Comparison of ENCODE assay signal across 1 cellular context in the genomic region with DNA sequence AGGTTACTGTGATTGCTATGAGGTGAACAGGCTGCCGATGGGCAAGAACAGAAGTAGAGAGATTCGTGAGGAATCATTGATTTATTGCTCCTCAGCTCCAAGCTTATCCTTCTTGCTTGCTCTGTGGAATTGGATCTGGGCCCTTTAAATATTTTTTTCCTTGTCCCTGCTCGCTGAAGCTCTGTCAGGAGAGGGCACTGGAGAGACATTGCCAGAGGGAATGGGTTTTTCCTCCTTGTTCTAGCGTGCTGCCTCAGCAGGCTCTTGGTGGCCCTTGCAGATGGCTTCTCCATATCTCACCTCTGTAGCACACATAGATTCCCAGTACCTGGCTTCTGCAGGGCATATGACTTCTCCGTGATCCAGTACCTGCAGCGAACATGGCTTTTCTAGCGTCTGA.
TF ChIP-seq lines count a peak whose summit lies in the region.

No MANE protein-coding gene starts in this region.

TF ChIP-seq in H1, 55 proteins besides CTCF, POLR2A, EP300 and RAD21 (continued from another document):
- TF ChIP-seq SIN3A (conservative IDR thresholded peaks at IDR 0.05 in 1 of 2, IDR thresholded peaks at IDR 0.05 in 1 of 2; ENCODE audit: low read depth in 1 of 2, low read length in 2 of 2), result no peak
- no peak for TF ChIP-seq KDM1A (IDR thresholded peaks at IDR 0.05; ENCODE audit: borderline replicate concordance, low read length)
- no peak for TF ChIP-seq SRF (IDR thresholded peaks at IDR 0.05; ENCODE audit: low read depth, low read length)
- TF ChIP-seq TEAD4 (IDR thresholded peaks at IDR 0.05; ENCODE audit: low read depth, low read length), result no peak
- TF ChIP-seq SIX5 (IDR thresholded peaks at IDR 0.05; ENCODE audit: low read depth, low read length), result no peak
- TF ChIP-seq CTBP2 (IDR thresholded peaks at IDR 0.05; ENCODE audit: borderline replicate concordance, insufficient read depth, insufficient read length, low read length), result no peak
- TF ChIP-seq CBX5 (IDR thresholded peaks at IDR 0.05; ENCODE audit: low read depth, low read length), result no peak
